1 cellular context compared by ENCODE assay signal in genomic region chr12:119412811-119413794, GRCh38.
TF ChIP-seq lines count a peak whose summit lies in the region.

No MANE protein-coding gene starts in this region.

TF ChIP-seq in HepG2, 621 proteins besides CTCF, POLR2A, EP300 and RAD21 (continued from another document):
- no peak for TF ChIP-seq PAXIP1 (CRISPR knock-in tag; conservative IDR thresholded peaks at IDR 0.05)
- no peak for TF ChIP-seq FOSL2 (CRISPR knock-in tag; IDR thresholded peaks at IDR 0.05)
- no peak for TF ChIP-seq KLF11 (CRISPR knock-in tag; IDR thresholded peaks at IDR 0.05)
- no peak for TF ChIP-seq ZNF547 (CRISPR knock-in tag; IDR thresholded peaks at IDR 0.05)
- no peak for TF ChIP-seq KLF13 (CRISPR knock-in tag; IDR thresholded peaks at IDR 0.05)
- TF ChIP-seq SMC3 (IDR thresholded peaks at IDR 0.05; ENCODE audit: low read length): peak; percentile 80
- TF ChIP-seq STAG1 (CRISPR knock-in tag; IDR thresholded peaks at IDR 0.05): peak; percentile 85
- no peak for TF ChIP-seq NFKB2 (CRISPR knock-in tag; IDR thresholded peaks at IDR 0.05; ENCODE audit: borderline replicate concordance)
- no peak for TF ChIP-seq POGK (CRISPR knock-in tag; conservative IDR thresholded peaks at IDR 0.05)
- TF ChIP-seq MAFK (conservative IDR thresholded peaks at IDR 0.05 in 1 of 2, IDR thresholded peaks at IDR 0.05 in 1 of 2; ENCODE audit: low read length in 2 of 2): 0 out of 4 replicates have a peak, but pooled peaks of 1 of the 2 experiments have one; percentile 3
- TF ChIP-seq IKZF1 (IDR thresholded peaks at IDR 0.05): no peak
- TF ChIP-seq ZNF235 (CRISPR knock-in tag; IDR thresholded peaks at IDR 0.05; ENCODE audit: borderline replicate concordance): no peak
- TF ChIP-seq CEBPZ (IDR thresholded peaks at IDR 0.05; ENCODE audit: low read length): no peak
- TF ChIP-seq RFX5 (IDR thresholded peaks at IDR 0.05; ENCODE audit: low read depth, low read length): no peak
- no peak for TF ChIP-seq ZNF274 (CRISPR knock-in tag; IDR thresholded peaks at IDR 0.05)
- no peak for TF ChIP-seq PAWR (CRISPR knock-in tag; IDR thresholded peaks at IDR 0.05; ENCODE audit: borderline replicate concordance)
- TF ChIP-seq ZNF207 (IDR thresholded peaks at IDR 0.05; ENCODE audit: borderline replicate concordance): no peak
- no peak for TF ChIP-seq ZNF570 (CRISPR knock-in tag; IDR thresholded peaks at IDR 0.05; ENCODE audit: borderline replicate concordance)
- no peak for TF ChIP-seq ARNT2 (CRISPR knock-in tag; IDR thresholded peaks at IDR 0.05; ENCODE audit: low read depth)
- TF ChIP-seq ZBTB7B (CRISPR knock-in tag; IDR thresholded peaks at IDR 0.05): no peak
- no peak for TF ChIP-seq SOX13 (IDR thresholded peaks at IDR 0.05)
- no peak for TF ChIP-seq SOX13 (CRISPR knock-in tag; conservative IDR thresholded peaks at IDR 0.05 in 1 of 2, IDR thresholded peaks at IDR 0.05 in 1 of 2)
- no peak for TF ChIP-seq ZNF451 (CRISPR knock-in tag; IDR thresholded peaks at IDR 0.05)
- TF ChIP-seq MXI1 (IDR thresholded peaks at IDR 0.05; ENCODE audit: borderline replicate concordance, low read depth, low read length): no peak
- no peak for TF ChIP-seq ZNF724P (CRISPR knock-in tag; IDR thresholded peaks at IDR 0.05; ENCODE audit: borderline replicate concordance)
- no peak for TF ChIP-seq ZNF674 (CRISPR knock-in tag; IDR thresholded peaks at IDR 0.05; ENCODE audit: low read depth)
